Comparison of ENCODE assay signal across 2 cellular contexts in genomic region chr19:40503300-40503699, GRCh38.
TF ChIP-seq lines count a peak whose summit lies in the region.

No MANE protein-coding gene starts in this region.

TF ChIP-seq in HEK293, 187 proteins besides CTCF, POLR2A, EP300 and RAD21:
- TF ChIP-seq INSM2 (tag by site-specific recombination; IDR thresholded peaks at IDR 0.05): no peak
- TF ChIP-seq KLF10 (tag by site-specific recombination; IDR thresholded peaks at IDR 0.05): no peak
- TF ChIP-seq, protein P1, sequence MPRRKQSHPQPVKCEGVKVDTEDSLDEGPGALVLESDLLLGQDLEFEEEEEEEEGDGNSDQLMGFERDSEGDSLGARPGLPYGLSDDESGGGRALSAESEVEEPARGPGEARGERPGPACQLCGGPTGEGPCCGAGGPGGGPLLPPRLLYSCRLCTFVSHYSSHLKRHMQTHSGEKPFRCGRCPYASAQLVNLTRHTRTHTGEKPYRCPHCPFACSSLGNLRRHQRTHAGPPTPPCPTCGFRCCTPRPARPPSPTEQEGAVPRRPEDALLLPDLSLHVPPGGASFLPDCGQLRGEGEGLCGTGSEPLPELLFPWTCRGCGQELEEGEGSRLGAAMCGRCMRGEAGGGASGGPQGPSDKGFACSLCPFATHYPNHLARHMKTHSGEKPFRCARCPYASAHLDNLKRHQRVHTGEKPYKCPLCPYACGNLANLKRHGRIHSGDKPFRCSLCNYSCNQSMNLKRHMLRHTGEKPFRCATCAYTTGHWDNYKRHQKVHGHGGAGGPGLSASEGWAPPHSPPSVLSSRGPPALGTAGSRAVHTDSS (tag by site-specific recombination; IDR thresholded peaks at IDR 0.05): no peak
- TF ChIP-seq KLF17 (tag by site-specific recombination; IDR thresholded peaks at IDR 0.05): 0 out of 2 replicates have a peak, but pooled peaks have one; percentile 41
- TF ChIP-seq ZNF510 (tag by site-specific recombination; IDR thresholded peaks at IDR 0.05; ENCODE audit: insufficient replicate concordance): no peak
- no peak for TF ChIP-seq ZNF292 (tag by site-specific recombination; IDR thresholded peaks at IDR 0.05; ENCODE audit: borderline replicate concordance, low read depth)
- no peak for TF ChIP-seq ZNF707 (tag by site-specific recombination; IDR thresholded peaks at IDR 0.05)
- TF ChIP-seq ZNF362 (tag by site-specific recombination; IDR thresholded peaks at IDR 0.05): no peak
- TF ChIP-seq ZNF404 (tag by site-specific recombination; IDR thresholded peaks at IDR 0.05): no peak
- TF ChIP-seq SCRT2 (tag by site-specific recombination; IDR thresholded peaks at IDR 0.05): no peak
- TF ChIP-seq ZNF664 (tag by site-specific recombination; IDR thresholded peaks at IDR 0.05): no peak
- no peak for TF ChIP-seq ZBTB20 (tag by site-specific recombination; IDR thresholded peaks at IDR 0.05)
- TF ChIP-seq ZNF221 (tag by site-specific recombination; IDR thresholded peaks at IDR 0.05; ENCODE audit: borderline replicate concordance): no peak
- no peak for TF ChIP-seq ZNF555 (tag by site-specific recombination; conservative IDR thresholded peaks at IDR 0.05)
- peak; percentile 95 for TF ChIP-seq KLF1 (tag by site-specific recombination; IDR thresholded peaks at IDR 0.05)
- peak; percentile 56 for TF ChIP-seq MYNN (tag by site-specific recombination; IDR thresholded peaks at IDR 0.05; ENCODE audit: borderline replicate concordance)
- no peak for TF ChIP-seq PRDM4 (tag by site-specific recombination; IDR thresholded peaks at IDR 0.05)
- peak; percentile 49 for TF ChIP-seq SP2 (tag by site-specific recombination; IDR thresholded peaks at IDR 0.05)
- no peak for TF ChIP-seq GFI1B (tag by site-specific recombination; IDR thresholded peaks at IDR 0.05)
- no peak for TF ChIP-seq ZNF837 (tag by site-specific recombination; IDR thresholded peaks at IDR 0.05)
TF ChIP-seq in HEK293: peak in this region for 4.

TF ChIP-seq in K562, 482 proteins besides CTCF, POLR2A, EP300 and RAD21:
- no peak for TF ChIP-seq MTA2 (IDR thresholded peaks at IDR 0.05; ENCODE audit: low read depth)
- TF ChIP-seq, protein P2, sequence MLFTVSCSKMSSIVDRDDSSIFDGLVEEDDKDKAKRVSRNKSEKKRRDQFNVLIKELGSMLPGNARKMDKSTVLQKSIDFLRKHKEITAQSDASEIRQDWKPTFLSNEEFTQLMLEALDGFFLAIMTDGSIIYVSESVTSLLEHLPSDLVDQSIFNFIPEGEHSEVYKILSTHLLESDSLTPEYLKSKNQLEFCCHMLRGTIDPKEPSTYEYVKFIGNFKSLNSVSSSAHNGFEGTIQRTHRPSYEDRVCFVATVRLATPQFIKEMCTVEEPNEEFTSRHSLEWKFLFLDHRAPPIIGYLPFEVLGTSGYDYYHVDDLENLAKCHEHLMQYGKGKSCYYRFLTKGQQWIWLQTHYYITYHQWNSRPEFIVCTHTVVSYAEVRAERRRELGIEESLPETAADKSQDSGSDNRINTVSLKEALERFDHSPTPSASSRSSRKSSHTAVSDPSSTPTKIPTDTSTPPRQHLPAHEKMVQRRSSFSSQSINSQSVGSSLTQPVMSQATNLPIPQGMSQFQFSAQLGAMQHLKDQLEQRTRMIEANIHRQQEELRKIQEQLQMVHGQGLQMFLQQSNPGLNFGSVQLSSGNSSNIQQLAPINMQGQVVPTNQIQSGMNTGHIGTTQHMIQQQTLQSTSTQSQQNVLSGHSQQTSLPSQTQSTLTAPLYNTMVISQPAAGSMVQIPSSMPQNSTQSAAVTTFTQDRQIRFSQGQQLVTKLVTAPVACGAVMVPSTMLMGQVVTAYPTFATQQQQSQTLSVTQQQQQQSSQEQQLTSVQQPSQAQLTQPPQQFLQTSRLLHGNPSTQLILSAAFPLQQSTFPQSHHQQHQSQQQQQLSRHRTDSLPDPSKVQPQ (CRISPR knock-in tag; IDR thresholded peaks at IDR 0.05; ENCODE audit: borderline replicate concordance): no peak
- TF ChIP-seq RFX1 (IDR thresholded peaks at IDR 0.05): peak; percentile 91
- no peak for TF ChIP-seq ZNF699 (CRISPR knock-in tag; IDR thresholded peaks at IDR 0.05; ENCODE audit: insufficient replicate concordance)
- TF ChIP-seq CSDE1 (IDR thresholded peaks at IDR 0.05): peak in 1 of 2 experiments; percentile 68; a peak in 2 of 4 replicates
- TF ChIP-seq, protein P3, sequence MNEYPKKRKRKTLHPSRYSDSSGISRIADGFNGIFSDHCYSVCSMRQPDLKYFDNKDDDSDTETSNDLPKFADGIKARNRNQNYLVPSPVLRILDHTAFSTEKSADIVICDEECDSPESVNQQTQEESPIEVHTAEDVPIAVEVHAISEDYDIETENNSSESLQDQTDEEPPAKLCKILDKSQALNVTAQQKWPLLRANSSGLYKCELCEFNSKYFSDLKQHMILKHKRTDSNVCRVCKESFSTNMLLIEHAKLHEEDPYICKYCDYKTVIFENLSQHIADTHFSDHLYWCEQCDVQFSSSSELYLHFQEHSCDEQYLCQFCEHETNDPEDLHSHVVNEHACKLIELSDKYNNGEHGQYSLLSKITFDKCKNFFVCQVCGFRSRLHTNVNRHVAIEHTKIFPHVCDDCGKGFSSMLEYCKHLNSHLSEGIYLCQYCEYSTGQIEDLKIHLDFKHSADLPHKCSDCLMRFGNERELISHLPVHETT (CRISPR knock-in tag; conservative IDR thresholded peaks at IDR 0.05 in 1 of 2, IDR thresholded peaks at IDR 0.05 in 1 of 2): no peak
- no peak for TF ChIP-seq CBX3 (IDR thresholded peaks at IDR 0.05; ENCODE audit: borderline replicate concordance in 1 of 2, low read length in 2 of 2)
- no peak for TF ChIP-seq PTRF (tag; IDR thresholded peaks at IDR 0.05)
- TF ChIP-seq BMI1 (IDR thresholded peaks at IDR 0.05; ENCODE audit: low read length): 0 out of 2 replicates have a peak, but pooled peaks have one; percentile 37
- TF ChIP-seq, protein P4, sequence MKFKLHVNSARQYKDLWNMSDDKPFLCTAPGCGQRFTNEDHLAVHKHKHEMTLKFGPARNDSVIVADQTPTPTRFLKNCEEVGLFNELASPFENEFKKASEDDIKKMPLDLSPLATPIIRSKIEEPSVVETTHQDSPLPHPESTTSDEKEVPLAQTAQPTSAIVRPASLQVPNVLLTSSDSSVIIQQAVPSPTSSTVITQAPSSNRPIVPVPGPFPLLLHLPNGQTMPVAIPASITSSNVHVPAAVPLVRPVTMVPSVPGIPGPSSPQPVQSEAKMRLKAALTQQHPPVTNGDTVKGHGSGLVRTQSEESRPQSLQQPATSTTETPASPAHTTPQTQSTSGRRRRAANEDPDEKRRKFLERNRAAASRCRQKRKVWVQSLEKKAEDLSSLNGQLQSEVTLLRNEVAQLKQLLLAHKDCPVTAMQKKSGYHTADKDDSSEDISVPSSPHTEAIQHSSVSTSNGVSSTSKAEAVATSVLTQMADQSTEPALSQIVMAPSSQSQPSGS (CRISPR knock-in tag; IDR thresholded peaks at IDR 0.05): no peak
- TF ChIP-seq ZNF583 (CRISPR knock-in tag; IDR thresholded peaks at IDR 0.05): no peak
- TF ChIP-seq ILF3 (IDR thresholded peaks at IDR 0.05; ENCODE audit: borderline replicate concordance): no peak
- no peak for TF ChIP-seq ZNF384 (IDR thresholded peaks at IDR 0.05; ENCODE audit: low read depth, low read length)
- no peak for TF ChIP-seq CCAR2 (IDR thresholded peaks at IDR 0.05; ENCODE audit: low read depth, low read length)
- no peak for TF ChIP-seq WHSC1 (IDR thresholded peaks at IDR 0.05; ENCODE audit: low read length)
- no peak for TF ChIP-seq POLR3A (IDR thresholded peaks at IDR 0.05; ENCODE audit: borderline replicate concordance, extremely low read depth, insufficient read depth, insufficient read length)
- TF ChIP-seq MYBL2 (IDR thresholded peaks at IDR 0.05; ENCODE audit: low read depth): no peak
- TF ChIP-seq MYBL2 (CRISPR knock-in tag; IDR thresholded peaks at IDR 0.05; ENCODE audit: borderline replicate concordance): no peak
- no peak for TF ChIP-seq ZBTB11 (CRISPR knock-in tag; IDR thresholded peaks at IDR 0.05)
- TF ChIP-seq KDM5B (IDR thresholded peaks at IDR 0.05; ENCODE audit: insufficient replicate concordance, low read depth, low read length): no peak
- TF ChIP-seq RBM17 (IDR thresholded peaks at IDR 0.05; ENCODE audit: borderline replicate concordance, low read depth, low read length): no peak
- peak; percentile 89 for TF ChIP-seq MXI1 (IDR thresholded peaks at IDR 0.05; ENCODE audit: low read depth, low read length)
- TF ChIP-seq KDM1A (IDR thresholded peaks at IDR 0.05): peak; percentile 29 to 48; a peak in 2 of 4 replicates
- no peak for TF ChIP-seq PHB2 (IDR thresholded peaks at IDR 0.05; ENCODE audit: low read depth)
